In genomic region chr4:112109455-112110425, GRCh38 we compare ENCODE assay signal across 10 cellular contexts. TPM values are rescaled to one million over a fixed set of nuclear protein-coding genes. Genes with fewer than 3 reads are reported as not detected.
DNase-seq lines count a peak whose midpoint lies in the region; ATAC-seq and TF ChIP-seq lines count a peak whose summit lies in the region.
"Had no signal": no experiment of that assay in that cellular context is flagged by ENCODE, and none has a peak within 500 bp of the region (broad histone marks: within the 10 kb centered on the region; RNA-seq: fewer than 3 reads in every experiment).

No MANE protein-coding gene starts in this region.

- H4K5ac ChIP-seq in IMR-90 (ENCODE audit: low read depth, low read length), result no peak overlapping the region

- H3K4me2 ChIP-seq in IMR-90 (ENCODE audit: low read depth, low read length), result no peak overlapping the region

- H3K4me1 ChIP-seq in heart right ventricle (peaks cover 0 to 24% (median 17%) of the 10 kb centered on the region in 9 donors), right atrium auricular region (no peaks in the 10 kb centered on the region), IMR-90 (ENCODE audit: control insufficient read depth, insufficient read depth, low read length) (no peaks in the 10 kb centered on the region; the same call in 1 of the 2 replicates)

- no peak for TF ChIP-seq RAD21 in IMR-90 (IDR thresholded peaks at IDR 0.05; ENCODE audit: low read length)

- CTCF ChIA-PET in IMR-90 (lab: Yijun Ruan, JAX), result interaction anchor here (0.6 to 1.8 kb wide), 2 partner anchors 10 to 17 kb away, joined by 3 to 5 read pairs; no protein-coding TSS in a partner anchor

- H3K4ac ChIP-seq in IMR-90 (ENCODE audit: low read depth, low read length), result no peak overlapping the region; the same call in 1 of the 2 replicates

- no peak for DNase-seq in heart right ventricle
- no peak for DNase-seq in right atrium auricular region (ENCODE audit: low spot score)
- peak; percentile 44 for DNase-seq in IMR-90
- DNase-seq in cardiac fibroblast (ENCODE audit: low read depth in 2 of 2), result peak; percentile 49 to 73
- no peak for DNase-seq in NCI-H2196 treated with DMSO at 0.1 percent for 48 hours (lab: John Stamatoyannopoulos, UW; ENCODE audit: unreplicated experiment)
- no peak for DNase-seq in NCI-H2081 treated with DMSO at 0.1 percent for 48 hours (lab: John Stamatoyannopoulos, UW)
- no peak for DNase-seq in NCI-H1092 (lab: John Stamatoyannopoulos, UW)

- WGBS in heart right ventricle, 2 donors, result 41 to 47% methylated on average over 3 of the region's 3 CpGs
- WGBS in IMR-90 (ENCODE audit: extremely low coverage in 2 of 2, insufficient read length in 1 of 2), 2 experiments, result no CpG with 5 or more reads among the region's 3 CpGs

- ATAC-seq in heart right ventricle, result peak; percentile 54 to 87 (median 72)
- peak; percentile 67 for ATAC-seq in IMR-90 (ENCODE audit: low read depth)
- no peak for ATAC-seq in GM19455 (IDR thresholded peaks at IDR 0.05; ENCODE audit: unreplicated experiment)
- ATAC-seq: Panc1 had no signal

- intact Hi-C loops in heart right ventricle (cut with DNase I), result loop anchor here in 1 of 10 donors (5.0 kb wide), 1 partner anchor 38 kb away; the partner anchor contains the start of gene FAM241A
- intact Hi-C loops in IMR-90 (cut with micrococcal nuclease), result no loop called here

- H4K91ac ChIP-seq in IMR-90 (ENCODE audit: insufficient read depth, low read depth, low read length), result no peak overlapping the region

- H2BK120ac ChIP-seq in IMR-90 (ENCODE audit: low read depth, low read length), result no peak overlapping the region

- H3K79me1 ChIP-seq in IMR-90 (ENCODE audit: low read depth in 1 of 2, low read length in 2 of 2), result no peaks in the 10 kb centered on the region

- H2BK5ac ChIP-seq in IMR-90 (ENCODE audit: low read depth, low read length, poor library complexity, severe bottlenecking), result no peak overlapping the region

- no peak overlapping the region for H3K18ac ChIP-seq in IMR-90 (ENCODE audit: low read depth, low read length)

- no peaks in the 10 kb centered on the region; the same call in 1 of the 2 replicates for H3K9me1 ChIP-seq in IMR-90 (ENCODE audit: insufficient read depth, low read length)

- no peak overlapping the region for H2BK15ac ChIP-seq in IMR-90 (ENCODE audit: low read depth, low read length)

- H3K27ac ChIP-seq in heart right ventricle (peak overlapping the region in 9 of 10 donors; percentile 13 to 79 (median 53)), right atrium auricular region (peak overlapping the region in 1 of 2 donors; percentile 46), IMR-90 (ENCODE audit: insufficient read depth, low read length) (no peak overlapping the region)
- H3K27ac ChIP-seq: epithelial cell of prostate had no signal

- no peak overlapping the region for H3K9ac ChIP-seq in IMR-90 (ENCODE audit: low read depth, low read length)

- H2BK20ac ChIP-seq in IMR-90 (ENCODE audit: low read depth, low read length), result no peak overlapping the region

- no peak overlapping the region for H2AFZ ChIP-seq in IMR-90 (replicated peaks; ENCODE audit: low read length, poor library complexity)

- POLR2A ChIA-PET in IMR-90 (lab: Charles Lee; ENCODE audit: unreplicated experiment), result no interaction called here

- H4K20me1 ChIP-seq in IMR-90 (ENCODE audit: insufficient read depth, low read length), result no peaks in the 10 kb centered on the region

- in situ Hi-C loops in IMR-90 (cut with MboI; ENCODE audit: low sequenced_read_pairs), result no loop called here

- no peak for TF ChIP-seq POLR2A in IMR-90 (IDR thresholded peaks at IDR 0.05; ENCODE audit: low read depth, low read length)

- H2AK5ac ChIP-seq in IMR-90 (ENCODE audit: low read depth, low read length), result no peak overlapping the region

- peak overlapping the region in 1 of 10 donors; percentile 20 for H3K4me3 ChIP-seq in heart right ventricle
- H3K4me3 ChIP-seq in right atrium auricular region, result no peak overlapping the region
- no peak overlapping the region for H3K4me3 ChIP-seq in IMR-90 (ENCODE audit: insufficient read depth, low read depth, low read length)
- H3K4me3 ChIP-seq in cardiac fibroblast (replicated peaks in 1 of 2; ENCODE audit: low read depth in 2 of 2, low read length in 2 of 2), result peak overlapping the region in 1 of 2 donors; percentile 24

- TF ChIP-seq CTCF in heart right ventricle (IDR thresholded peaks at IDR 0.05) (peak in 2 of 9 donors; percentile 7 to 13), right atrium auricular region (IDR thresholded peaks at IDR 0.05) (no peak), IMR-90 (conservative IDR thresholded peaks at IDR 0.05; ENCODE audit: low read depth, low read length) (no peak), cardiac fibroblast (IDR thresholded peaks at IDR 0.05; ENCODE audit: low read depth, low read length) (no peak)

- no peak overlapping the region for H4K8ac ChIP-seq in IMR-90 (ENCODE audit: low read depth in 2 of 2, low read length in 2 of 2)

- no peak overlapping the region for H3K23ac ChIP-seq in IMR-90 (ENCODE audit: low read depth, low read length)

- no peak overlapping the region for H2AK9ac ChIP-seq in IMR-90 (replicated peaks; ENCODE audit: low read depth, low read length, poor library complexity)

- dilution Hi-C loops in IMR-90 (cut with HindIII; ENCODE audit: low sequenced_read_pairs, unreplicated experiment), result no loop called here

- H3K36me3 ChIP-seq in heart right ventricle, result no peaks in the 10 kb centered on the region
- H3K36me3 ChIP-seq in right atrium auricular region, result no peaks in the 10 kb centered on the region
- no peaks in the 10 kb centered on the region for H3K36me3 ChIP-seq in IMR-90 (ENCODE audit: control insufficient read depth, insufficient read depth, low read length)

- H3K9me3 ChIP-seq in heart right ventricle (no peaks in the 10 kb centered on the region), right atrium auricular region (no peaks in the 10 kb centered on the region), IMR-90 (ENCODE audit: control insufficient read depth, insufficient read depth, low read length) (no peaks in the 10 kb centered on the region)

- BruUV-seq in IMR-90 (replicated peaks; lab: Mats Ljungman, UMichigan), result no TSS peak

- no peak overlapping the region for H3K14ac ChIP-seq in IMR-90 (replicated peaks; ENCODE audit: low read depth, low read length)

- no peaks in the 10 kb centered on the region for H3K27me3 ChIP-seq in heart right ventricle
- H3K27me3 ChIP-seq in right atrium auricular region, result no peaks in the 10 kb centered on the region
- H3K27me3 ChIP-seq in IMR-90 (ENCODE audit: control insufficient read depth, insufficient read depth, low read length), result no peaks in the 10 kb centered on the region; the same call in 1 of the 2 replicates

- no peak overlapping the region for H3K56ac ChIP-seq in IMR-90 (ENCODE audit: extremely low read depth, insufficient read depth, low read length)

TF ChIP-seq in IMR-90, 13 proteins besides CTCF, POLR2A, EP300 and RAD21:
- TF ChIP-seq RFX5 (IDR thresholded peaks at IDR 0.05; ENCODE audit: low read depth, low read length), result no peak
- peak; percentile 15; the same call in 1 of the 2 replicates for TF ChIP-seq FOS (IDR thresholded peaks at IDR 0.05; ENCODE audit: low read depth, low read length)

RNA-seq across cellular contexts. Expression of gene FAM241A, which starts 35.5 kb away (rescaled TPM):
- total RNA-seq in heart right ventricle, result 1 to 10 TPM; 6.0 to 9.4 (median 7.8) TPM
- 1 to 10 TPM; 4.1 to 7.0 TPM for polyA plus RNA-seq in heart right ventricle
- 1 to 10 TPM; 6.0 to 6.7 TPM for total RNA-seq in right atrium auricular region
- total RNA-seq in IMR-90 (2012; rRNA removed), result under 0.01 and 0.28 TPM in 2 replicates
- 0.19 and 0.24 TPM in 2 replicates for polyA plus RNA-seq in IMR-90 (2012; rRNA removed)
- polyA plus RNA-seq in IMR-90 (2012; cell fraction: cytosol; rRNA removed), result 0.12 and 0.45 TPM in 2 replicates
- 0.04 and 0.14 TPM in 2 replicates for polyA plus RNA-seq in IMR-90 (2012; cell fraction: nucleus; rRNA removed; ENCODE audit: low replicate concordance)

Comparison
In these comparisons a context has a peak if more than half of its experiments do, and no peak if none do; other contexts are left out.
1. DNase-seq: peak in IMR-90 (single experiment) and cardiac fibroblast (2 of 2); none in heart right ventricle (0 of 2), right atrium auricular region (single experiment), NCI-H2196 treated with DMSO at 0.1 percent for 48 hours (single experiment), NCI-H2081 treated with DMSO at 0.1 percent for 48 hours (single experiment) and NCI-H1092 (single experiment).